Comparison of ENCODE assay signal across 14 cellular contexts in the genomic region with DNA sequence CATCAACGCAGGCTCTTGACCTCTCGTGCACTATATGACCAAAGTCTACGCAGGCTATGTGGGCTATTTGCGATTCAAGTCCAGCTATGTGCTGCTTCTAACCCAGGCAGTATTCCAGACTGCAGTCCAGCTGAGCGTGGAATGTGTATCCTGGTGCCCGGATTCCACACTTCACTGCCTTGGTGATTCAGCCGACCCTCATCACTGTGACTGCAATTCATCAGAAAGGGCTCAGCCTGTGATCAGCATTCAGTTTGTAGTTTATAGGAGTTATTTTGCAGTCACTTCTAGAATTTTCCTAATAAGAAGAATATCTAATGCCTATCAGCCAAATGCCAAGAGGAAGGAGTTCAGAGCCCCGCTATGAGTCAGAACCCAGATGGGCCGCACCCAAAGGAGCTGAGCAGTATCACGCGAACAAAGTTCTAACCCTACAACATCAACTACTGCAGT.
DNase-seq lines count a peak whose midpoint lies in the region; ATAC-seq and TF ChIP-seq lines count a peak whose summit lies in the region.
"Had no signal": no experiment of that assay in that cellular context is flagged by ENCODE, and none has a peak within 500 bp of the region (broad histone marks: within the 10 kb centered on the region; RNA-seq: fewer than 3 reads in every experiment).

No MANE protein-coding gene starts in this region.

- ATAC-seq in GM21390 (IDR thresholded peaks at IDR 0.05; ENCODE audit: unreplicated experiment) (no peak), HG02938 (IDR thresholded peaks at IDR 0.05; ENCODE audit: unreplicated experiment) (no peak)
- ATAC-seq: naive thymus-derived CD4-positive, alpha-beta T cell had no signal

- DNase-seq in AG09309 (ENCODE audit: low read depth) (peak; percentile 78), LHCN-M2 (ENCODE audit: low read depth) (peak; percentile 84), choroid plexus epithelial cell (ENCODE audit: low read depth) (peak; percentile 89), mucosa of gallbladder (ENCODE audit: low spot score) (peak; percentile 51)
- no peak for DNase-seq in activated naive CD4-positive, alpha-beta T cell treated with Interleukin-2 at 50 U/mL for 16 hours
- DNase-seq in stimulated activated CD4-positive, alpha-beta T cell treated with anti-CD3 and anti-CD28 coated beads, Interleukin-2, amount 100 ng/mL, for 48 hours: no peak
- DNase-seq: activated CD4-positive, alpha-beta T cell treated with anti-CD3 and anti-CD28 coated beads, Interleukin-2, amount 50 U/mL, for 1 hour; activated naive CD4-positive, alpha-beta T cell treated with anti-CD3 and anti-CD28 coated beads for 36 hours; effector CD4-positive, alpha-beta T cell; naive thymus-derived CD4-positive, alpha-beta T cell; NCI-H1417; stomach had no signal

- H3K4me3 ChIP-seq in AG09309 (ENCODE audit: control insufficient read depth, low read depth, low read length) (no peak overlapping the region), choroid plexus epithelial cell (ENCODE audit: low read depth, low read length) (no peak overlapping the region)
- H3K4me3 ChIP-seq: stomach had no signal

- no peak for TF ChIP-seq CTCF in AG09309 (IDR thresholded peaks at IDR 0.05; ENCODE audit: control insufficient read depth, insufficient read depth, low read depth, low read length, missing control alignments)
- TF ChIP-seq CTCF in choroid plexus epithelial cell (conservative IDR thresholded peaks at IDR 0.05; ENCODE audit: low read depth, low read length): no peak

Comparison
In these comparisons a context has a peak if more than half of its experiments do, and no peak if none do; other contexts are left out.
1. DNase-seq: peak in AG09309 (single experiment), LHCN-M2 (single experiment), choroid plexus epithelial cell (single experiment) and mucosa of gallbladder (single experiment); none in activated naive CD4-positive, alpha-beta T cell treated with Interleukin-2 at 50 U/mL for 16 hours (single experiment) and stimulated activated CD4-positive, alpha-beta T cell treated with anti-CD3 and anti-CD28 coated beads, Interleukin-2, amount 100 ng/mL, for 48 hours (0 of 2).